Comparison of ENCODE assay signal across 13 cellular contexts in genomic region chr1:207027221-207027777, GRCh38. TPM values are rescaled to one million over a fixed set of nuclear protein-coding genes. Genes with fewer than 3 reads are reported as not detected.
DNase-seq lines count a peak whose midpoint lies in the region; ATAC-seq, FAIRE-seq and TF ChIP-seq lines count a peak whose summit lies in the region.
"Had no signal": no experiment of that assay in that cellular context is flagged by ENCODE, and none has a peak within 500 bp of the region (broad histone marks: within the 10 kb centered on the region; RNA-seq: fewer than 3 reads in every experiment).

No MANE protein-coding gene starts in this region.

- no peak for TF ChIP-seq EP300 in K562 (IDR thresholded peaks at IDR 0.05; ENCODE audit: low read length)

- H3K9ac ChIP-seq in K562 (ENCODE audit: insufficient read depth in 1 of 2, low read depth in 2 of 2, low read length in 2 of 2), result peak overlapping the region in 1 of 2 experiments; percentile 16; a peak in 1 of 4 replicates

- H3K27me3 ChIP-seq in right cardiac atrium (ENCODE audit: control insufficient read depth, insufficient read depth), result peaks cover 3% of the 10 kb centered on the region
- no peaks in the 10 kb centered on the region for H3K27me3 ChIP-seq in K562 (ENCODE audit: control insufficient read depth in 2 of 2, insufficient read depth in 2 of 2, low read length in 2 of 2)
- peaks cover 0 to 15% of the 10 kb centered on the region in 2 donors for H3K27me3 ChIP-seq in left lung

- H3K9me3 ChIP-seq in right cardiac atrium (ENCODE audit: control insufficient read depth, low read length) (no peaks in the 10 kb centered on the region), K562 (replicated peaks; ENCODE audit: control insufficient read depth, insufficient read depth, low read depth, low read length) (no peaks in the 10 kb centered on the region), left lung (no peaks in the 10 kb centered on the region)

- no TSS peak for BruUV-seq in K562 (replicated peaks; lab: Mats Ljungman, UMichigan)

- POLR2A ChIA-PET in K562 (lab: Yijun Ruan, JAX), result interaction anchor here (3.5 to 8.6 kb wide), 2 partner anchors 13 to 19 kb away, joined by 16 to 97 read pairs; partner anchors contain the start of gene YOD1

- in situ Hi-C loops in K562 (cut with MboI), result no loop called here

- intact Hi-C loops in left ventricle myocardium superior (cut with micrococcal nuclease), result no loop called here
- intact Hi-C loops in right cardiac atrium (cut with DNase I), result no loop called here
- intact Hi-C loops in K562 (cut with micrococcal nuclease), result no loop called here
- intact Hi-C loops in left lung (cut with DNase I), result no loop called here

- no peaks in the 10 kb centered on the region for H4K20me1 ChIP-seq in K562 (replicated peaks; ENCODE audit: control insufficient read depth, insufficient read depth, low read length)

- ATAC-seq in left ventricle myocardium superior, result no peak
- no peak for ATAC-seq in right cardiac atrium
- ATAC-seq in K562, result no peak
- peak; percentile 25 for ATAC-seq in left lung
- ATAC-seq: sciatic nerve had no signal

- no peak for TF ChIP-seq RAD21 in K562 (CRISPR knock-in tag; conservative IDR thresholded peaks at IDR 0.05 in 1 of 2, IDR thresholded peaks at IDR 0.05 in 1 of 2)

- CTCF ChIA-PET in K562 (lab: Yijun Ruan, JAX; ENCODE audit: low intra/inter-chr PET ratio), result no interaction called here

- peaks cover 16% of the 10 kb centered on the region; the same call in 2 of the 3 replicates for H3K79me2 ChIP-seq in K562 (ENCODE audit: control insufficient read depth, insufficient read depth, low read length)

- TF ChIP-seq CTCF in K562 (IDR thresholded peaks at IDR 0.05 in 2 of 3, conservative IDR thresholded peaks at IDR 0.05 in 1 of 3; ENCODE audit: insufficient read depth in 2 of 3, low read depth in 1 of 3, low read length in 3 of 3), result no peak
- no peak for TF ChIP-seq CTCF in left lung (IDR thresholded peaks at IDR 0.05)

- peak overlapping the region; percentile 1; the same call in 1 of the 2 replicates for H2AFZ ChIP-seq in K562 (ENCODE audit: low read depth, low read length)

- no peak for TF ChIP-seq POLR2A in K562 (conservative IDR thresholded peaks at IDR 0.05)
- TF ChIP-seq POLR2A in GM12892 (IDR thresholded peaks at IDR 0.05; ENCODE audit: low read depth, low read length), result no peak

- H3K9me1 ChIP-seq in K562 (ENCODE audit: control insufficient read depth, insufficient read depth, low read length), result peaks cover 3% of the 10 kb centered on the region

- H3K4me1 ChIP-seq in right cardiac atrium (ENCODE audit: control insufficient read depth, insufficient read depth, low read length) (peaks cover 7% of the 10 kb centered on the region), K562 (replicated peaks in 1 of 2; ENCODE audit: control insufficient read depth in 2 of 2, insufficient read depth in 2 of 2, low read length in 2 of 2) (peaks cover 31 to 85% of the 10 kb centered on the region in 2 experiments), left lung (peaks cover 12 to 32% of the 10 kb centered on the region in 2 donors)

- H3K27ac ChIP-seq in right cardiac atrium (ENCODE audit: low read length) (no peak overlapping the region), K562 (ENCODE audit: extremely low read depth, low read depth, low read length) (no peak overlapping the region), left lung (peak overlapping the region; percentile 73 to 85)

- WGBS in right cardiac atrium, result 94% methylated on average over 18 of the region's 18 CpGs
- 92% methylated on average over 17 of the region's 18 CpGs for WGBS in K562 (ENCODE audit: insufficient coverage, low coverage, missing lambda C conversion rate)

- no peak overlapping the region for H3K4me3 ChIP-seq in right cardiac atrium (ENCODE audit: low read length)
- H3K4me3 ChIP-seq in K562, result no peak overlapping the region
- peak overlapping the region; percentile 16 to 40 for H3K4me3 ChIP-seq in left lung

- H3K4me2 ChIP-seq in K562 (ENCODE audit: insufficient read depth, low read length), result no peak overlapping the region

- FAIRE-seq in K562 (lab: Jason Lieb, UNC) (no peak), urothelium cell line (lab: Jason Lieb, UNC) (peak; percentile 30), GM12892 (lab: Jason Lieb, UNC) (no peak)

- H3K36me3 ChIP-seq in K562 (ENCODE audit: control insufficient read depth, insufficient read depth, low read length) (peaks cover 5% of the 10 kb centered on the region; the same call in 2 of the 3 replicates), left lung (peaks cover 0 to 12% of the 10 kb centered on the region in 2 donors)

- DNase-seq in left ventricle myocardium superior (peak; percentile 14), right cardiac atrium (no peak), K562 (ENCODE audit: extremely low read depth in 1 of 4, low spot score in 3 of 4) (no peak), left lung (peak; percentile 52 to 83), urothelium cell line (ENCODE audit: low spot score) (peak; percentile 89), GM12892 (ENCODE audit: insufficient read length) (no peak), UCSD-AML1 (lab: John Stamatoyannopoulos, UW; ENCODE audit: unreplicated experiment) (no peak)
- DNase-seq in activated T-cell treated with anti-CD3 and anti-CD28 coated beads, Interleukin-2, amount 50 U/mL, for 48 hours, result no peak
- DNase-seq: activated CD4-positive, alpha-beta T cell treated with anti-CD3 and anti-CD28 coated beads for 48 hours; activated gamma-delta T cell; MM.1S; SIG-M5 had no signal

RNA-seq across cellular contexts. Expression of gene C1orf116, which starts 5.3 kb away (rescaled TPM):
- total RNA-seq in left ventricle myocardium superior, result 2.0 TPM
- total RNA-seq in right cardiac atrium, result under 1 TPM in 3 of 4 donors, not detected in 1; 0.06 to 0.14 (median 0.08) TPM
- polyA plus RNA-seq in right cardiac atrium, result 0.05 TPM
- 2.8 and 4.0 TPM in 2 replicates for total RNA-seq in K562 (2011; cell fraction: chromatin; rRNA removed; ENCODE audit: low replicate concordance)
- total RNA-seq in K562 (2011; cell fraction: nucleolus; rRNA removed), result 2.5 and 3.0 TPM in 2 replicates
- total RNA-seq in K562 (2011; cell fraction: nucleoplasm; rRNA removed), result 3.1 and 3.4 TPM in 2 replicates
- 1.8 TPM in 2 replicates for total RNA-seq in K562 (2014; rRNA removed)
- total RNA-seq in K562 (2014; rRNA removed; fragmentation: Illumina TruSeq; extraction: Trizol), result 0.80 and 0.95 TPM in 2 replicates
- 0.80 and 0.87 TPM in 2 replicates for total RNA-seq in K562 (2015; rRNA removed; fragmentation: Illumina TruSeq; extraction: Trizol)
- 2.6 and 2.7 TPM in 2 replicates for total RNA-seq in K562 (2021)
- 1.2 and 2.6 TPM in 2 replicates for polyA plus RNA-seq in K562 (2011; rRNA removed)
- polyA plus RNA-seq in K562 (2011; cell fraction: cytosol; rRNA removed), result 0.81 and 1.4 TPM in 2 replicates
- 2.3 and 5.0 TPM in 2 replicates for polyA plus RNA-seq in K562 (2011; cell fraction: nucleus; rRNA removed)
- polyA plus RNA-seq in K562 (2012), result 2.2 and 2.8 TPM in 2 replicates
- 3.0 and 3.1 TPM in 2 replicates for polyA plus RNA-seq in K562 (2014; fragmentation: Illumina TruSeq; extraction: Trizol)
- under 1 TPM; 0.62 to 0.69 TPM for polyA plus RNA-seq in K562 (2014; fragmentation: Nextera tagmentation; extraction: Ambion mirVana)
- polyA plus RNA-seq in K562 (2014; rRNA removed), result 0.62 and 0.95 TPM in 2 replicates
- polyA minus RNA-seq in K562 (2011; rRNA and poly(A)+ RNA removed), result 2.6 TPM in 2 replicates
- 2.4 and 2.5 TPM in 2 replicates for polyA minus RNA-seq in K562 (2011; cell fraction: cytosol; rRNA and poly(A)+ RNA removed)
- 4.4 and 5.2 TPM in 2 replicates for polyA minus RNA-seq in K562 (2011; cell fraction: nucleus; rRNA and poly(A)+ RNA removed)
- 100 to 1,000 TPM; 101 to 212 TPM for total RNA-seq in left lung
- not detected for polyA plus RNA-seq in GM12892 (2012; ENCODE audit: missing spikeins)

RNA-seq across cellular contexts. Expression of gene YOD1, which starts 23.7 kb away (rescaled TPM):
- total RNA-seq in left ventricle myocardium superior (4.9 TPM), right cardiac atrium (1 to 10 TPM; 4.6 to 5.0 (median 4.8) TPM), K562 (2014; rRNA removed) (47.5 and 49.8 TPM in 2 replicates), K562 (2014; rRNA removed; fragmentation: Illumina TruSeq; extraction: Trizol) (78.1 and 91.0 TPM in 2 replicates), K562 (2015; rRNA removed; fragmentation: Illumina TruSeq; extraction: Trizol) (51.8 and 56.0 TPM in 2 replicates), K562 (2021) (61.6 and 61.7 TPM in 2 replicates), left lung (1 to 10 TPM; 7.3 to 9.9 TPM)
- polyA plus RNA-seq in right cardiac atrium (1.6 TPM), K562 (2011; rRNA removed) (38.8 and 46.9 TPM in 2 replicates), K562 (2014; fragmentation: Illumina TruSeq; extraction: Trizol) (43.9 and 46.5 TPM in 2 replicates), K562 (2014; fragmentation: Nextera tagmentation; extraction: Ambion mirVana) (10 to 100 TPM; 18.2 to 24.0 TPM), K562 (2014; rRNA removed) (27.9 and 28.7 TPM in 2 replicates)
- total RNA-seq in K562 (2011; cell fraction: chromatin; rRNA removed; ENCODE audit: low replicate concordance), result 25.7 and 74.5 TPM in 2 replicates
- 20.0 and 23.4 TPM in 2 replicates for total RNA-seq in K562 (2011; cell fraction: nucleolus; rRNA removed)
- 50.4 and 82.5 TPM in 2 replicates for total RNA-seq in K562 (2011; cell fraction: nucleoplasm; rRNA removed)
- polyA plus RNA-seq in K562 (2011; cell fraction: cytosol; rRNA removed), result 9.4 and 20.3 TPM in 2 replicates
- 23.5 and 35.3 TPM in 2 replicates for polyA plus RNA-seq in K562 (2011; cell fraction: nucleus; rRNA removed)
- polyA plus RNA-seq in K562 (2012), result 19.8 and 21.4 TPM in 2 replicates
- polyA minus RNA-seq in K562 (2011; rRNA and poly(A)+ RNA removed), result 61.7 and 76.1 TPM in 2 replicates
- polyA minus RNA-seq in K562 (2011; cell fraction: cytosol; rRNA and poly(A)+ RNA removed), result 33.8 and 43.8 TPM in 2 replicates
- 50.4 and 102 TPM in 2 replicates for polyA minus RNA-seq in K562 (2011; cell fraction: nucleus; rRNA and poly(A)+ RNA removed)
- polyA plus RNA-seq in GM12892 (2012; ENCODE audit: missing spikeins), result 4.4 TPM

RNA-seq across cellular contexts. Expression of gene PFKFB2, which starts 25.8 kb away (rescaled TPM):
- total RNA-seq in left ventricle myocardium superior (99.0 TPM), right cardiac atrium (10 to 100 TPM; 16.4 to 29.7 (median 21.7) TPM), K562 (2014; rRNA removed) (10.5 and 12.3 TPM in 2 replicates), K562 (2014; rRNA removed; fragmentation: Illumina TruSeq; extraction: Trizol) (21.9 and 26.2 TPM in 2 replicates), K562 (2015; rRNA removed; fragmentation: Illumina TruSeq; extraction: Trizol) (17.3 and 17.8 TPM in 2 replicates), K562 (2021) (20.4 and 22.9 TPM in 2 replicates), left lung (10 to 100 TPM; 52.6 to 63.8 TPM)
- polyA plus RNA-seq in right cardiac atrium (9.4 TPM), K562 (2011; rRNA removed) (24.1 and 26.0 TPM in 2 replicates), K562 (2014; fragmentation: Illumina TruSeq; extraction: Trizol) (13.5 and 16.4 TPM in 2 replicates), K562 (2014; fragmentation: Nextera tagmentation; extraction: Ambion mirVana) (1 to 10 TPM; 6.9 to 7.6 TPM), K562 (2014; rRNA removed) (11.7 and 11.9 TPM in 2 replicates)
- 29.4 and 45.8 TPM in 2 replicates for total RNA-seq in K562 (2011; cell fraction: chromatin; rRNA removed; ENCODE audit: low replicate concordance)
- total RNA-seq in K562 (2011; cell fraction: nucleolus; rRNA removed), result 18.0 and 21.1 TPM in 2 replicates
- total RNA-seq in K562 (2011; cell fraction: nucleoplasm; rRNA removed), result 29.2 and 44.5 TPM in 2 replicates
- polyA plus RNA-seq in K562 (2011; cell fraction: cytosol; rRNA removed), result 7.4 and 16.5 TPM in 2 replicates
- 45.3 and 52.2 TPM in 2 replicates for polyA plus RNA-seq in K562 (2011; cell fraction: nucleus; rRNA removed)
- polyA plus RNA-seq in K562 (2012), result 11.2 and 14.1 TPM in 2 replicates
- 44.6 and 45.6 TPM in 2 replicates for polyA minus RNA-seq in K562 (2011; rRNA and poly(A)+ RNA removed)
- 11.7 and 14.3 TPM in 2 replicates for polyA minus RNA-seq in K562 (2011; cell fraction: cytosol; rRNA and poly(A)+ RNA removed)
- polyA minus RNA-seq in K562 (2011; cell fraction: nucleus; rRNA and poly(A)+ RNA removed), result 18.3 and 29.3 TPM in 2 replicates
- 3.0 TPM for polyA plus RNA-seq in GM12892 (2012; ENCODE audit: missing spikeins)

RNA-seq across cellular contexts. Expression of gene FCAMR, which starts 57.0 kb away (rescaled TPM):
- total RNA-seq in left ventricle myocardium superior, result not detected
- not detected for total RNA-seq in right cardiac atrium
- not detected for polyA plus RNA-seq in right cardiac atrium
- not detected in 2 replicates for total RNA-seq in K562 (2011; cell fraction: chromatin; rRNA removed; ENCODE audit: low replicate concordance)
- total RNA-seq in K562 (2011; cell fraction: nucleolus; rRNA removed), result not detected in 2 replicates
- total RNA-seq in K562 (2011; cell fraction: nucleoplasm; rRNA removed), result not detected in 2 replicates
- total RNA-seq in K562 (2014; rRNA removed), result not detected in 2 replicates
- total RNA-seq in K562 (2014; rRNA removed; fragmentation: Illumina TruSeq; extraction: Trizol), result not detected in 2 replicates
- total RNA-seq in K562 (2015; rRNA removed; fragmentation: Illumina TruSeq; extraction: Trizol), result not detected in 2 replicates
- not detected in 2 replicates for total RNA-seq in K562 (2021)
- polyA plus RNA-seq in K562 (2011; rRNA removed), result not detected in 2 replicates
- polyA plus RNA-seq in K562 (2011; cell fraction: cytosol; rRNA removed), result not detected in 2 replicates
- polyA plus RNA-seq in K562 (2011; cell fraction: nucleus; rRNA removed), result not detected in 2 replicates
- not detected in 2 replicates for polyA plus RNA-seq in K562 (2012)
- not detected in 2 replicates for polyA plus RNA-seq in K562 (2014; fragmentation: Illumina TruSeq; extraction: Trizol)
- not detected for polyA plus RNA-seq in K562 (2014; fragmentation: Nextera tagmentation; extraction: Ambion mirVana)
- polyA plus RNA-seq in K562 (2014; rRNA removed), result not detected in 2 replicates
- polyA minus RNA-seq in K562 (2011; rRNA and poly(A)+ RNA removed), result not detected in 2 replicates
- polyA minus RNA-seq in K562 (2011; cell fraction: cytosol; rRNA and poly(A)+ RNA removed), result not detected in 2 replicates
- not detected in 2 replicates for polyA minus RNA-seq in K562 (2011; cell fraction: nucleus; rRNA and poly(A)+ RNA removed)
- not detected for total RNA-seq in left lung
- polyA plus RNA-seq in GM12892 (2012; ENCODE audit: missing spikeins), result not detected
- total RNA-seq: sciatic nerve had no signal

Comparison
In these comparisons a context has a peak if more than half of its experiments do, and no peak if none do; other contexts are left out.
1. DNase-seq: peak in left ventricle myocardium superior (single experiment), left lung (2 of 2) and urothelium cell line (single experiment); none in right cardiac atrium (0 of 3), K562 (0 of 4), GM12892 (single experiment), UCSD-AML1 (single experiment) and activated T-cell treated with anti-CD3 and anti-CD28 coated beads, Interleukin-2, amount 50 U/mL, for 48 hours (0 of 2).
2. H3K27ac ChIP-seq: peak in left lung (2 of 2); none in right cardiac atrium (single experiment) and K562 (single experiment).
3. H3K4me3 ChIP-seq: peak in left lung (2 of 2); none in right cardiac atrium (single experiment) and K562 (single experiment).
4. RNA of gene C1orf116, which starts 5.3 kb away (total RNA-seq): 101 to 212 TPM in left lung; 2.0 TPM in left ventricle myocardium superior (single experiment), 0.80 to 4.0 TPM in K562 and 0.06 to 0.14 TPM in right cardiac atrium; every median in the first group is over 10 times any median in the second.